In the genomic region with DNA sequence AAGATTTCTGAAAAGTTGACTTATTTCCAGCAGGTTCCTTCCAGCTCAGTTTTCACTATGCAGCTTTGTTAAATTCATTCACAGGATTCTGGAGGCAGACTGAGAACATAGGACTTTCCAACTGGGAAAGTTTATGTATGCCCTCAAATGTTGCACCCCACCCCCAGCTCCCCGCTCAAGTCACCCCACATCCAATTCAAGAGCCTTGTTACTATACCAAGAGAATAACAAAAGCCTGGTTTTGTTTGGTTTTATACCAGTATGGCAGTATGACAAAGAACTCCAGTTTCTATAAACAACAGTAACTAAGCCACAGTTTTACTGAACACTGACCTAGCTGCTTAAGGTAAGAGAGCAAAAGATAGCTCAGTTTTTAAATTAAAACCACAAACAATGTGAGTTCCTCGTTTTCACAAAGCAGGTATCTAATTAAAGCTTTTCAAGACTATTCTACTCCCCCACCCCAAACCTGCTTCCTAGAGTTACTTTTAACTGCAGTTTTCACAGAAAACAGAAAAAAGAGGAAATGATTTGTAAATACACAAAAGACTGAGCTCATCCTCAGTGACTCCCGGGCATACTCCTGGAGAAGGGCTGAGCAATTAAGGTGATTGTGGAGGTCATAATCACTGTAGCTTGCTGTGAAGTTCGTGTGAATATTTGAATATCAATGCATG, we compare ENCODE assay signal across 24 cellular contexts. TPM values are rescaled to one million over a fixed set of nuclear protein-coding genes. Genes with fewer than 3 reads are reported as not detected.
DNase-seq lines count a peak whose midpoint lies in the region; ATAC-seq and TF ChIP-seq lines count a peak whose summit lies in the region.
"Had no signal": no experiment of that assay in that cellular context is flagged by ENCODE, and none has a peak within 500 bp of the region (broad histone marks: within the 10 kb centered on the region; RNA-seq: fewer than 3 reads in every experiment).

No MANE protein-coding gene starts in this region.

- H3K27ac ChIP-seq in HUES64 (ENCODE audit: low read depth, low read length): peak overlapping the region; percentile 95
- H3K27ac ChIP-seq in iPS-20b (ENCODE audit: low read length): peak overlapping the region; percentile 89
- H3K27ac ChIP-seq: neutrophil, SK-N-MC, spleen, stomach, upper lobe of left lung had no signal

- H3K4me1 ChIP-seq in HUES64 (ENCODE audit: insufficient read depth, low read length): peaks cover 66% of the 10 kb centered on the region
- no peaks in the 10 kb centered on the region for H3K4me1 ChIP-seq in NT2/D1 (ENCODE audit: insufficient read depth, insufficient read length)
- peaks cover 57% of the 10 kb centered on the region for H3K4me1 ChIP-seq in iPS-20b (ENCODE audit: insufficient read depth, low read length)
- H3K4me1 ChIP-seq: spleen, stomach, upper lobe of left lung had no signal

- peak; percentile 15 for DNase-seq in GM06990 (ENCODE audit: extremely low read depth, insufficient read length)
- peak; percentile 71 for DNase-seq in NT2/D1 (ENCODE audit: low read depth, low spot score)
- no peak for DNase-seq in stimulated activated naive CD8-positive, alpha-beta T cell treated with anti-CD3 and anti-CD28 coated beads, Interleukin-15, Interleukin-2, amounts not matched to agents 100 U/mL and 50 U/mL, for 24 hours
- DNase-seq: activated CD4-positive, CD25-positive, alpha-beta regulatory T cell treated with anti-CD3 and anti-CD28 coated beads, Interleukin-2, amount 50 U/mL, for 72 hours; activated CD8-positive, alpha-beta T cell treated with anti-CD3 and anti-CD28 coated beads, Interleukin-2, amount 10 ng/mL, durations not matched to agents 7 days and 5 days; activated naive CD4-positive, alpha-beta T cell treated with Interleukin-2 at 50 U/mL for 16 hours; activated T-cell treated with anti-CD3 and anti-CD28 coated beads, Interleukin-2, amount 50 U/mL, for 24 hours; AML-193; amniotic stem cell; left ventricle myocardium superior; mucosa of descending colon; NCI-H1105; spleen; stimulated activated CD4-positive, alpha-beta T cell treated with anti-CD3 and anti-CD28 coated beads, Interleukin-4, amount 100 ng/mL, for 4 hours; stomach; T1000; upper lobe of left lung had no signal

- H3K4me3 ChIP-seq in GM06990 (replicated peaks; ENCODE audit: low read depth, low read length) (no peak overlapping the region), HUES64 (ENCODE audit: low read length) (peak overlapping the region; percentile 25), NT2/D1 (ENCODE audit: insufficient read length, low read depth) (no peak overlapping the region), iPS-20b (ENCODE audit: low read length) (peak overlapping the region; percentile 49)
- H3K4me3 ChIP-seq: mucosa of descending colon, SK-N-MC, spleen, stomach, upper lobe of left lung had no signal

- ATAC-seq in HG02885 (IDR thresholded peaks at IDR 0.05; ENCODE audit: poor library complexity, unreplicated experiment) (no peak), HG03045 (IDR thresholded peaks at IDR 0.05; ENCODE audit: unreplicated experiment) (no peak)
- ATAC-seq in stimulated activated naive CD8-positive, alpha-beta T cell treated with anti-CD3 and anti-CD28 coated beads, Interleukin-15, Interleukin-2, amounts not matched to agents 100 U/mL and 50 U/mL, for 24 hours: no peak
- ATAC-seq: activated CD8-positive, alpha-beta T cell treated with anti-CD3 and anti-CD28 coated beads, Interleukin-2, amount 10 ng/mL, durations not matched to agents 7 days and 5 days; left ventricle myocardium superior; mucosa of descending colon had no signal

- TF ChIP-seq CTCF in GM06990 (IDR thresholded peaks at IDR 0.05; ENCODE audit: insufficient read depth, low read length, poor library complexity, severe bottlenecking): no peak

- H3K27me3 ChIP-seq in GM06990 (replicated peaks; ENCODE audit: control insufficient read depth, insufficient read depth, low read length) (no peaks in the 10 kb centered on the region), HUES64 (ENCODE audit: insufficient read depth, low read length) (no peaks in the 10 kb centered on the region), NT2/D1 (ENCODE audit: insufficient read depth, insufficient read length) (no peaks in the 10 kb centered on the region), iPS-20b (ENCODE audit: insufficient read depth, low read length) (no peaks in the 10 kb centered on the region)
- H3K27me3 ChIP-seq: neutrophil, spleen, stomach, upper lobe of left lung had no signal

- no peaks in the 10 kb centered on the region for H3K9me3 ChIP-seq in HUES64 (ENCODE audit: insufficient read depth, low read depth, low read length)
- no peaks in the 10 kb centered on the region for H3K9me3 ChIP-seq in NT2/D1 (ENCODE audit: insufficient read depth, low read length)
- H3K9me3 ChIP-seq in iPS-20b (ENCODE audit: insufficient read depth, low read depth, low read length): no peaks in the 10 kb centered on the region
- H3K9me3 ChIP-seq: mucosa of descending colon, neutrophil, spleen, upper lobe of left lung had no signal

- WGBS in HUES64: 5% methylated on average over 4 of the region's 4 CpGs

- peak overlapping the region; percentile 72 for H3K9ac ChIP-seq in HUES64 (ENCODE audit: low read depth, low read length)
- H3K9ac ChIP-seq in NT2/D1 (ENCODE audit: insufficient read length, low read depth): no peak overlapping the region
- H3K9ac ChIP-seq in iPS-20b (ENCODE audit: low read depth, low read length): peak overlapping the region; percentile 75; the same call in 1 of the 2 replicates

- H3K36me3 ChIP-seq in GM06990 (ENCODE audit: control insufficient read depth, insufficient read depth, low read length): no peaks in the 10 kb centered on the region
- no peaks in the 10 kb centered on the region for H3K36me3 ChIP-seq in HUES64 (ENCODE audit: insufficient read depth, low read length)
- H3K36me3 ChIP-seq in NT2/D1 (ENCODE audit: insufficient read depth, insufficient read length, low read length): no peaks in the 10 kb centered on the region
- no peaks in the 10 kb centered on the region for H3K36me3 ChIP-seq in iPS-20b (ENCODE audit: insufficient read depth, low read depth, low read length)
- H3K36me3 ChIP-seq: neutrophil, spleen, stomach, upper lobe of left lung had no signal

RNA-seq across cellular contexts. Expression of a gene that starts 59.3 kb away (rescaled TPM):
- polyA plus RNA-seq in HUES64 (2013, experiment 1 of 2): 0.30 TPM
- 0.25 TPM for polyA plus RNA-seq in HUES64 (2013, experiment 2 of 2)
- polyA plus RNA-seq: IgD-negative memory B cell, spleen had no signal

Comparison
In these comparisons a context has a peak if more than half of its experiments do, and no peak if none do; other contexts are left out.
1. H3K4me3 ChIP-seq: peak in HUES64 (single experiment) and iPS-20b (single experiment); none in GM06990 (single experiment) and NT2/D1 (single experiment).